In genomic region chr3:127674099-127674792, GRCh38 we compare ENCODE assay signal across 8 cellular contexts. TPM values are rescaled to one million over a fixed set of nuclear protein-coding genes. Genes with fewer than 3 reads are reported as not detected.
DNase-seq lines count a peak whose midpoint lies in the region; ATAC-seq and TF ChIP-seq lines count a peak whose summit lies in the region.

No MANE protein-coding gene starts in this region.

- intact Hi-C loops in activated T-helper 2 cell treated with anti-CD3 and anti-CD28 coated beads, Interferon-gamma antibody, Interleukin-2, Interleukin-4, amounts not matched to agents 10 μg/mL and 5 μg/mL and 100 μg/mL, durations not matched to agents 14 hours and 24 hours and 36 hours (cut with micrococcal nuclease), result loop anchor here (5.0 kb wide), 1 partner anchor 378 kb away; the partner anchor contains the start of gene SEC61A1

- peaks cover 3% of the 10 kb centered on the region for H3K27me3 Mint-ChIP-seq in HFFc6 (ENCODE audit: insufficient read depth)
- no peaks in the 10 kb centered on the region for H3K27me3 Mint-ChIP-seq in activated T-helper 2 cell treated with anti-CD3 and anti-CD28 coated beads, Interferon-gamma antibody, Interleukin-2, Interleukin-4, amounts not matched to agents 10 μg/mL and 5 μg/mL and 100 μg/mL, durations not matched to agents 14 hours and 24 hours and 36 hours (ENCODE audit: low read depth)
- H3K27me3 Mint-ChIP-seq in immature natural killer cell (ENCODE audit: low read depth in 3 of 3), result peaks cover 0 to 2% (median 1%) of the 10 kb centered on the region in 3 donors

- H3K4me3 ChIP-seq in skin epidermis, result peak overlapping the region in 4 of 7 experiments; percentile 80 to 93 (median 90)

- H3K36me3 Mint-ChIP-seq in HFFc6 (ENCODE audit: low read depth) (0 out of 2 replicates have a peak, but pooled peaks cover 3% of the 10 kb centered on the region), immature natural killer cell (peaks cover 0 to 3% (median 0%) of the 10 kb centered on the region in 3 donors)
- no peaks in the 10 kb centered on the region for H3K36me3 Mint-ChIP-seq in activated T-helper 2 cell treated with anti-CD3 and anti-CD28 coated beads, Interferon-gamma antibody, Interleukin-2, Interleukin-4, amounts not matched to agents 10 μg/mL and 5 μg/mL and 100 μg/mL, durations not matched to agents 14 hours and 24 hours and 36 hours (ENCODE audit: low read depth)

- H3K4me3 Mint-ChIP-seq in HFFc6 (peak overlapping the region; percentile 90), immature natural killer cell (peak overlapping the region; percentile 85 to 87 (median 86))
- peak overlapping the region; percentile 84 for H3K4me3 Mint-ChIP-seq in activated T-helper 2 cell treated with anti-CD3 and anti-CD28 coated beads, Interferon-gamma antibody, Interleukin-2, Interleukin-4, amounts not matched to agents 10 μg/mL and 5 μg/mL and 100 μg/mL, durations not matched to agents 14 hours and 24 hours and 36 hours (ENCODE audit: low read depth)

- H3K9me3 Mint-ChIP-seq in HFFc6 (no peaks in the 10 kb centered on the region), immature natural killer cell (no peaks in the 10 kb centered on the region)
- no peaks in the 10 kb centered on the region for H3K9me3 Mint-ChIP-seq in activated T-helper 2 cell treated with anti-CD3 and anti-CD28 coated beads, Interferon-gamma antibody, Interleukin-2, Interleukin-4, amounts not matched to agents 10 μg/mL and 5 μg/mL and 100 μg/mL, durations not matched to agents 14 hours and 24 hours and 36 hours

- peak overlapping the region; percentile 56; the same call in 1 of the 2 replicates for H3K27ac Mint-ChIP-seq in HFFc6
- H3K27ac Mint-ChIP-seq in activated T-helper 2 cell treated with anti-CD3 and anti-CD28 coated beads, Interferon-gamma antibody, Interleukin-2, Interleukin-4, amounts not matched to agents 10 μg/mL and 5 μg/mL and 100 μg/mL, durations not matched to agents 14 hours and 24 hours and 36 hours, result no peak overlapping the region
- peak overlapping the region; percentile 75 to 92 (median 85) for H3K27ac Mint-ChIP-seq in immature natural killer cell

- H3K4me1 Mint-ChIP-seq in HFFc6 (ENCODE audit: low read depth) (peaks cover 17% of the 10 kb centered on the region), immature natural killer cell (peaks cover 29 to 33% of the 10 kb centered on the region in 2 donors)
- H3K4me1 Mint-ChIP-seq in activated T-helper 2 cell treated with anti-CD3 and anti-CD28 coated beads, Interferon-gamma antibody, Interleukin-2, Interleukin-4, amounts not matched to agents 10 μg/mL and 5 μg/mL and 100 μg/mL, durations not matched to agents 14 hours and 24 hours and 36 hours (ENCODE audit: low read depth), result peaks cover 13% of the 10 kb centered on the region

- DNase-seq in HFFc6, result no peak
- DNase-seq in activated T-helper 2 cell treated with anti-CD3 and anti-CD28 coated beads, Interferon-gamma antibody, Interleukin-2, Interleukin-4, amounts not matched to agents 10 μg/mL and 5 μg/mL and 100 μg/mL, durations not matched to agents 14 hours and 24 hours and 36 hours (ENCODE audit: low spot score), result no peak
- no peak for DNase-seq in immature natural killer cell
- DNase-seq in GM03348 (ENCODE audit: low spot score), result no peak
- no peak for DNase-seq in DMS53 treated with DMSO at 0.1 percent for 48 hours (lab: John Stamatoyannopoulos, UW; ENCODE audit: unreplicated experiment)
- no peak for DNase-seq in NOMO-1 treated with dmso at 0.1 percent for 144 hours (lab: John Stamatoyannopoulos, UW; ENCODE audit: unreplicated experiment)

- TF ChIP-seq CTCF in HFFc6 (IDR thresholded peaks at IDR 0.05), result no peak; the same call in 1 of the 2 replicates

- ATAC-seq in GM19023 (IDR thresholded peaks at IDR 0.05; ENCODE audit: unreplicated experiment), result no peak

- peak overlapping the region in 7 of 21 experiments; percentile 72 to 99 (median 94) for H3K27ac ChIP-seq in skin epidermis

RNA-seq across cellular contexts. Expression of gene ABTB1, which starts 1.5 kb away (rescaled TPM):
- 10 to 100 TPM in 4 of 6 experiments, 1 to 10 TPM in 2; 9.5 to 14.0 (median 11.5) TPM for total RNA-seq in HFFc6 (2021; fragmentation: NEBNext Ultra II Directional; extraction: Animal tissue kit (Norgen Biotek cat#: 25700))
- 11.7 and 12.1 TPM in 2 replicates for total RNA-seq in activated T-helper 2 cell treated with anti-CD3 and anti-CD28 coated beads, Interferon-gamma antibody, Interleukin-2, Interleukin-4, amounts not matched to agents 10 μg/mL and 5 μg/mL and 100 μg/mL, durations not matched to agents 14 hours and 24 hours and 36 hours
- 100 to 1,000 TPM in 1 of 3 donors, 10 to 100 TPM in 2; 71.9 to 141 (median 83.7) TPM for polyA plus RNA-seq in immature natural killer cell

RNA-seq across cellular contexts. Expression of gene PODXL2, which starts 45.3 kb away (rescaled TPM):
- under 1 TPM in 1 of 6 experiments, not detected in 5; 0.09 TPM for total RNA-seq in HFFc6 (2021; fragmentation: NEBNext Ultra II Directional; extraction: Animal tissue kit (Norgen Biotek cat#: 25700))
- 3.5 and 3.9 TPM in 2 replicates for total RNA-seq in activated T-helper 2 cell treated with anti-CD3 and anti-CD28 coated beads, Interferon-gamma antibody, Interleukin-2, Interleukin-4, amounts not matched to agents 10 μg/mL and 5 μg/mL and 100 μg/mL, durations not matched to agents 14 hours and 24 hours and 36 hours
- 1 to 10 TPM; 1.9 to 4.9 (median 3.2) TPM for polyA plus RNA-seq in immature natural killer cell
